1 cellular context compared by ENCODE assay signal in the genomic region with DNA sequence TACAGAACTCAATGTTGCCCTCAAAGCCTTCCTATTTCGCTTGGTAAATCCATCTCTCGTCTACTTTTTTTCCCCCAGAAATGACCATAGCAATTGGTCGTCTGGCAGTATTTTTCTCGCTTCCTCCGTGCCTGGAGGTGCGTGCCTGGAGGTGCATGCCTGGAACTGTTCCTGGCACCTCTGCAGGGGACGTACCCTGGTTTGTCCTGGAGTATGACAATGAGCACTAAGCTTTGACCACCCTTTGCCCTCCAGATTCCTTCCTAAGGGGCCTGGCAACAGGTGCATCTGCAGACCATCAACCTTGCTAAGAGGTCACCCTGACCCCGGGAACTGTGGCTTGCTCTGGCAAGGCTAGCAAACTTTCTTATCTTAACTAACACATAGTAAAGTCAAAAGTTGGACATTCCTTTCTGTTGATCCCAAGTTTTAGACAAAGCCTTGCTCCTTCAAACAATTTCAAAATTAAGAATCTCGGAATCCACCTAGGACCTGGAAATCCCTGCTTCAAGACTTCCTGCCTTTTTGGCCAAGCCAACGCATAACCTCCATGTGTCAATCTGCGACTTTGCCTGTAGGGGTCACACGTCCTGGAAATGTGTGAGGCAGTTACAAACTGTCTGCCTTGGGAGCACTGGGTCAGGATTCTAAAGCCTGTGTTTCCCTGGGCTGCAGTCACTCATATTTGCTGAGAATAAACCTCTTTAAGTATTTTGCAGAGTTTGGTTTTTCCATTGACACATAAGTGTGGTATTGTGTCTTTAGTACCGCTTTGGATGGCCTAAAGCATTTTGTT.
TF ChIP-seq lines count a peak whose summit lies in the region.

No MANE protein-coding gene starts in this region.

TF ChIP-seq in GM12878, 131 proteins besides CTCF, POLR2A, EP300 and RAD21 (continued from another document):
- TF ChIP-seq, protein P1, sequence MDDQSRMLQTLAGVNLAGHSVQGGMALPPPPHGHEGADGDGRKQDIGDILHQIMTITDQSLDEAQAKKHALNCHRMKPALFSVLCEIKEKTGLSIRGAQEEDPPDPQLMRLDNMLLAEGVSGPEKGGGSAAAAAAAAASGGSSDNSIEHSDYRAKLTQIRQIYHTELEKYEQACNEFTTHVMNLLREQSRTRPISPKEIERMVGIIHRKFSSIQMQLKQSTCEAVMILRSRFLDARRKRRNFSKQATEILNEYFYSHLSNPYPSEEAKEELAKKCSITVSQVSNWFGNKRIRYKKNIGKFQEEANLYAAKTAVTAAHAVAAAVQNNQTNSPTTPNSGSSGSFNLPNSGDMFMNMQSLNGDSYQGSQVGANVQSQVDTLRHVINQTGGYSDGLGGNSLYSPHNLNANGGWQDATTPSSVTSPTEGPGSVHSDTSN (IDR thresholded peaks at IDR 0.05; ENCODE audit: insufficient replicate concordance, low read depth, low read length) = peak; percentile 23
- TF ChIP-seq PAX5 (IDR thresholded peaks at IDR 0.05; ENCODE audit: borderline replicate concordance, low read depth, low read length) = no peak
- TF ChIP-seq, protein P2, sequence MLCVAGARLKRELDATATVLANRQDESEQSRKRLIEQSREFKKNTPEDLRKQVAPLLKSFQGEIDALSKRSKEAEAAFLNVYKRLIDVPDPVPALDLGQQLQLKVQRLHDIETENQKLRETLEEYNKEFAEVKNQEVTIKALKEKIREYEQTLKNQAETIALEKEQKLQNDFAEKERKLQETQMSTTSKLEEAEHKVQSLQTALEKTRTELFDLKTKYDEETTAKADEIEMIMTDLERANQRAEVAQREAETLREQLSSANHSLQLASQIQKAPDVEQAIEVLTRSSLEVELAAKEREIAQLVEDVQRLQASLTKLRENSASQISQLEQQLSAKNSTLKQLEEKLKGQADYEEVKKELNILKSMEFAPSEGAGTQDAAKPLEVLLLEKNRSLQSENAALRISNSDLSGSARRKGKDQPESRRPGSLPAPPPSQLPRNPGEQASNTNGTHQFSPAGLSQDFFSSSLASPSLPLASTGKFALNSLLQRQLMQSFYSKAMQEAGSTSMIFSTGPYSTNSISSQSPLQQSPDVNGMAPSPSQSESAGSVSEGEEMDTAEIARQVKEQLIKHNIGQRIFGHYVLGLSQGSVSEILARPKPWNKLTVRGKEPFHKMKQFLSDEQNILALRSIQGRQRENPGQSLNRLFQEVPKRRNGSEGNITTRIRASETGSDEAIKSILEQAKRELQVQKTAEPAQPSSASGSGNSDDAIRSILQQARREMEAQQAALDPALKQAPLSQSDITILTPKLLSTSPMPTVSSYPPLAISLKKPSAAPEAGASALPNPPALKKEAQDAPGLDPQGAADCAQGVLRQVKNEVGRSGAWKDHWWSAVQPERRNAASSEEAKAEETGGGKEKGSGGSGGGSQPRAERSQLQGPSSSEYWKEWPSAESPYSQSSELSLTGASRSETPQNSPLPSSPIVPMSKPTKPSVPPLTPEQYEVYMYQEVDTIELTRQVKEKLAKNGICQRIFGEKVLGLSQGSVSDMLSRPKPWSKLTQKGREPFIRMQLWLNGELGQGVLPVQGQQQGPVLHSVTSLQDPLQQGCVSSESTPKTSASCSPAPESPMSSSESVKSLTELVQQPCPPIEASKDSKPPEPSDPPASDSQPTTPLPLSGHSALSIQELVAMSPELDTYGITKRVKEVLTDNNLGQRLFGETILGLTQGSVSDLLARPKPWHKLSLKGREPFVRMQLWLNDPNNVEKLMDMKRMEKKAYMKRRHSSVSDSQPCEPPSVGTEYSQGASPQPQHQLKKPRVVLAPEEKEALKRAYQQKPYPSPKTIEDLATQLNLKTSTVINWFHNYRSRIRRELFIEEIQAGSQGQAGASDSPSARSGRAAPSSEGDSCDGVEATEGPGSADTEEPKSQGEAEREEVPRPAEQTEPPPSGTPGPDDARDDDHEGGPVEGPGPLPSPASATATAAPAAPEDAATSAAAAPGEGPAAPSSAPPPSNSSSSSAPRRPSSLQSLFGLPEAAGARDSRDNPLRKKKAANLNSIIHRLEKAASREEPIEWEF (IDR thresholded peaks at IDR 0.05; ENCODE audit: insufficient replicate concordance, low read depth, low read length) = no peak
- no peak for TF ChIP-seq POLR2AphosphoS5 (IDR thresholded peaks at IDR 0.05; ENCODE audit: low read length)
- no peak for TF ChIP-seq NR2C2 (IDR thresholded peaks at IDR 0.05; ENCODE audit: borderline replicate concordance, control insufficient read depth, insufficient read length, low read depth)
- TF ChIP-seq, protein P3, sequence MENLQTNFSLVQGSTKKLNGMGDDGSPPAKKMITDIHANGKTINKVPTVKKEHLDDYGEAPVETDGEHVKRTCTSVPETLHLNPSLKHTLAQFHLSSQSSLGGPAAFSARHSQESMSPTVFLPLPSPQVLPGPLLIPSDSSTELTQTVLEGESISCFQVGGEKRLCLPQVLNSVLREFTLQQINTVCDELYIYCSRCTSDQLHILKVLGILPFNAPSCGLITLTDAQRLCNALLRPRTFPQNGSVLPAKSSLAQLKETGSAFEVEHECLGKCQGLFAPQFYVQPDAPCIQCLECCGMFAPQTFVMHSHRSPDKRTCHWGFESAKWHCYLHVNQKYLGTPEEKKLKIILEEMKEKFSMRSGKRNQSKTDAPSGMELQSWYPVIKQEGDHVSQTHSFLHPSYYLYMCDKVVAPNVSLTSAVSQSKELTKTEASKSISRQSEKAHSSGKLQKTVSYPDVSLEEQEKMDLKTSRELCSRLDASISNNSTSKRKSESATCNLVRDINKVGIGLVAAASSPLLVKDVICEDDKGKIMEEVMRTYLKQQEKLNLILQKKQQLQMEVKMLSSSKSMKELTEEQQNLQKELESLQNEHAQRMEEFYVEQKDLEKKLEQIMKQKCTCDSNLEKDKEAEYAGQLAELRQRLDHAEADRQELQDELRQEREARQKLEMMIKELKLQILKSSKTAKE (IDR thresholded peaks at IDR 0.05; ENCODE audit: low read depth, poor library complexity, severe bottlenecking) = no peak
- peak; percentile 36; the same call in 1 of the 2 replicates for TF ChIP-seq SMC3 (IDR thresholded peaks at IDR 0.05; ENCODE audit: borderline replicate concordance, low read length)
- no peak for TF ChIP-seq NFXL1 (IDR thresholded peaks at IDR 0.05; ENCODE audit: borderline replicate concordance)
- no peak for TF ChIP-seq LARP7 (IDR thresholded peaks at IDR 0.05)
